1 cellular context compared by ENCODE assay signal in genomic region chrX:57227691-57228090, GRCh38.
TF ChIP-seq lines count a peak whose summit lies in the region.

No MANE protein-coding gene starts in this region.

TF ChIP-seq in GM23338, 12 proteins besides CTCF, POLR2A, EP300 and RAD21:
- no peak for TF ChIP-seq ZNF462 (CRISPR knock-in tag; IDR thresholded peaks at IDR 0.05)
- no peak for TF ChIP-seq ZNF331 (CRISPR knock-in tag; IDR thresholded peaks at IDR 0.05; ENCODE audit: low read depth)
- no peak for TF ChIP-seq JUNB (IDR thresholded peaks at IDR 0.05; ENCODE audit: unreplicated experiment)
- TF ChIP-seq EZH2phosphoT487 (IDR thresholded peaks at IDR 0.05; ENCODE audit: unreplicated experiment): no peak
